ENCODE assay signal across 9 cellular contexts in genomic region chr7:108109216-108109908, GRCh38. TPM values are rescaled to one million over a fixed set of nuclear protein-coding genes. Genes with fewer than 3 reads are reported as not detected.
A peak's percentile ranks its signal among the peaks of the same experiment; 100 is the strongest.
DNase-seq lines count a peak whose midpoint lies in the region; ATAC-seq and TF ChIP-seq lines count a peak whose summit lies in the region.
"Had no signal": no experiment of that assay in that cellular context is flagged by ENCODE, and none has a peak within 500 bp of the region (broad histone marks: within the 10 kb centered on the region; RNA-seq: fewer than 3 reads in every experiment).

No MANE protein-coding gene starts in this region.

- H3K4me2 ChIP-seq in H9 (ENCODE audit: insufficient read depth, insufficient read length, low read length) (no peak overlapping the region), OCI-LY1 (ENCODE audit: low read length) (no peak overlapping the region)

- H3K9me3 ChIP-seq in H9 (ENCODE audit: control insufficient read depth, low read depth, low read length) (no peaks in the 10 kb centered on the region), OCI-LY1 (ENCODE audit: low read length) (no peaks in the 10 kb centered on the region), esophagus squamous epithelium (no peaks in the 10 kb centered on the region)
- no peaks in the 10 kb centered on the region for H3K9me3 ChIP-seq in CD4-positive, alpha-beta memory T cell (ENCODE audit: control insufficient read depth in 1 of 2, low read length in 2 of 2)

- H3K79me2 ChIP-seq in H9 (ENCODE audit: insufficient read depth, low read length) (no peaks in the 10 kb centered on the region), OCI-LY1 (ENCODE audit: insufficient read depth, low read length) (no peaks in the 10 kb centered on the region)

- H3K4me1 ChIP-seq in H9 (ENCODE audit: insufficient read depth, low read length) (no peaks in the 10 kb centered on the region), OCI-LY1 (ENCODE audit: insufficient read depth, low read length, severe bottlenecking) (no peaks in the 10 kb centered on the region), esophagus squamous epithelium (peaks cover 0 to 5% (median 0%) of the 10 kb centered on the region in 3 donors)
- no peaks in the 10 kb centered on the region for H3K4me1 ChIP-seq in CD4-positive, alpha-beta memory T cell (ENCODE audit: insufficient read depth, low read length)

- no peaks in the 10 kb centered on the region for H4K20me1 ChIP-seq in H9 (ENCODE audit: control insufficient read depth, insufficient read depth, insufficient read length)
- H4K20me1 ChIP-seq in OCI-LY1 (ENCODE audit: insufficient read depth, low read length): no peaks in the 10 kb centered on the region

- H3K27ac Mint-ChIP-seq in H9: peak overlapping the region in 1 of 3 experiments; percentile 25; a peak in 1 of 7 replicates
- H3K27ac Mint-ChIP-seq in CD4-positive, alpha-beta memory T cell: no peak overlapping the region
- H3K27ac Mint-ChIP-seq: natural killer cell had no signal

- TF ChIP-seq POLR2A in esophagus squamous epithelium (IDR thresholded peaks at IDR 0.05): no peak

- no CpG with 5 or more reads among the region's 2 CpGs for WGBS in H9 (ENCODE audit: extremely low coverage, insufficient read length, low lambda C conversion rate)
- WGBS in esophagus squamous epithelium, 2 donors: 42 to 73% methylated on average over 1 to 2 of the region's 2 CpGs

- H2BK5ac ChIP-seq in H9 (ENCODE audit: insufficient read length, low read length): no peak overlapping the region

- H2BK20ac ChIP-seq in H9 (ENCODE audit: low read depth, low read length, poor library complexity, severe bottlenecking): no peak overlapping the region

- H3K27me3 ChIP-seq in H9 (ENCODE audit: insufficient read depth, low read length): no peaks in the 10 kb centered on the region
- H3K27me3 ChIP-seq in OCI-LY1 (ENCODE audit: insufficient read depth, low read length): no peaks in the 10 kb centered on the region
- H3K27me3 ChIP-seq in esophagus squamous epithelium: no peaks in the 10 kb centered on the region
- H3K27me3 ChIP-seq in CD4-positive, alpha-beta memory T cell (ENCODE audit: insufficient read depth, low read length): no peaks in the 10 kb centered on the region

- no peak overlapping the region for H4K91ac ChIP-seq in H9 (ENCODE audit: insufficient read length, low read depth, low read length)

- H2BK120ac ChIP-seq in H9 (ENCODE audit: low read depth, low read length, poor library complexity, severe bottlenecking): no peak overlapping the region

- H3K4me3 Mint-ChIP-seq in H9: no peak overlapping the region
- no peak overlapping the region for H3K4me3 Mint-ChIP-seq in CD4-positive, alpha-beta memory T cell
- H3K4me3 Mint-ChIP-seq: natural killer cell had no signal

- H4K5ac ChIP-seq in H9 (ENCODE audit: insufficient read length, low read depth, low read length): no peak overlapping the region

- no peaks in the 10 kb centered on the region for H3F3A ChIP-seq in OCI-LY1 (ENCODE audit: insufficient read depth, low read length)

- H3K23ac ChIP-seq in H9 (ENCODE audit: insufficient read length, low read depth, low read length): no peak overlapping the region

- DNase-seq in NCI-H345 (lab: John Stamatoyannopoulos, UW): peak; percentile 18
- no peak for DNase-seq in NCI-H345 treated with DMSO at 0.1 percent for 48 hours (lab: John Stamatoyannopoulos, UW; ENCODE audit: unreplicated experiment)
- no peak for DNase-seq in H9
- DNase-seq in esophagus squamous epithelium (lab: John Stamatoyannopoulos, UW): no peak
- peak; percentile 7 for DNase-seq in stimulated activated naive CD8-positive, alpha-beta T cell treated with anti-CD3 and anti-CD28 coated beads, Interleukin-15, Interleukin-2, amounts not matched to agents 100 U/mL and 50 U/mL, for 24 hours
- no peak for DNase-seq in CD4-positive, alpha-beta memory T cell
- DNase-seq: natural killer cell had no signal

- H3K18ac ChIP-seq in H9 (ENCODE audit: insufficient read length, low read depth, low read length): no peak overlapping the region

- no peaks in the 10 kb centered on the region; the same call in 1 of the 2 replicates for H3K27me3 Mint-ChIP-seq in H9 (ENCODE audit: low read depth)
- no peaks in the 10 kb centered on the region for H3K27me3 Mint-ChIP-seq in CD4-positive, alpha-beta memory T cell

- H3K27ac ChIP-seq in H9 (ENCODE audit: insufficient read length, low read depth, low read length): no peak overlapping the region
- H3K27ac ChIP-seq in OCI-LY1 (ENCODE audit: low read depth, low read length, poor library complexity, severe bottlenecking): no peak overlapping the region
- no peak overlapping the region for H3K27ac ChIP-seq in esophagus squamous epithelium
- no peak overlapping the region for H3K27ac ChIP-seq in CD4-positive, alpha-beta memory T cell (ENCODE audit: low read depth, low read length)

- CTCF ChIA-PET in CD4-positive, alpha-beta memory T cell (lab: Charles Lee; ENCODE audit: partially characterized antibody): interaction anchor here (0.8 to 1.2 kb wide), 3 partner anchors 12 to 49 kb away, joined by 3 read pairs; no protein-coding TSS in a partner anchor

- H3T11ph ChIP-seq in H9 (ENCODE audit: low read length): no peak overlapping the region

- peak; percentile 51 for TF ChIP-seq CTCF in H9 (conservative IDR thresholded peaks at IDR 0.05)
- peak; percentile 72 for TF ChIP-seq CTCF in OCI-LY1 (IDR thresholded peaks at IDR 0.05; ENCODE audit: low read length)
- peak in 4 of 6 experiments; percentile 18 to 49 (median 33) for TF ChIP-seq CTCF in esophagus squamous epithelium (IDR thresholded peaks at IDR 0.05)

- no peaks in the 10 kb centered on the region for H3K4me1 Mint-ChIP-seq in H9
- no peaks in the 10 kb centered on the region for H3K4me1 Mint-ChIP-seq in CD4-positive, alpha-beta memory T cell
- H3K4me1 Mint-ChIP-seq: natural killer cell had no signal

- H3K36me3 ChIP-seq in OCI-LY1 (ENCODE audit: insufficient read depth, low read length): no peaks in the 10 kb centered on the region
- no peaks in the 10 kb centered on the region for H3K36me3 ChIP-seq in esophagus squamous epithelium
- H3K36me3 ChIP-seq in CD4-positive, alpha-beta memory T cell (ENCODE audit: insufficient read depth, low read length): no peaks in the 10 kb centered on the region

- H3K23me2 ChIP-seq in H9 (ENCODE audit: insufficient read length, low read depth, low read length, poor library complexity, severe bottlenecking): no peaks in the 10 kb centered on the region

- H3K14ac ChIP-seq in H9 (ENCODE audit: insufficient read depth, low read length): no peak overlapping the region

- H2AFZ ChIP-seq in H9 (ENCODE audit: low read length) (no peak overlapping the region), OCI-LY1 (ENCODE audit: low read length) (no peak overlapping the region)

- ATAC-seq in stimulated activated naive CD8-positive, alpha-beta T cell treated with anti-CD3 and anti-CD28 coated beads, Interleukin-15, Interleukin-2, amounts not matched to agents 100 U/mL and 50 U/mL, for 24 hours: peak; percentile 73
- ATAC-seq in HG03469 (IDR thresholded peaks at IDR 0.05; ENCODE audit: unreplicated experiment): no peak

- no peak overlapping the region for H4K8ac ChIP-seq in H9 (replicated peaks; ENCODE audit: insufficient read length, low read depth, low read length)

- no peaks in the 10 kb centered on the region for H3K36me3 Mint-ChIP-seq in H9 (ENCODE audit: insufficient read depth in 1 of 3, low read depth in 3 of 3)
- H3K36me3 Mint-ChIP-seq in CD4-positive, alpha-beta memory T cell: no peaks in the 10 kb centered on the region
- H3K36me3 Mint-ChIP-seq: natural killer cell had no signal

- no peaks in the 10 kb centered on the region for H3K79me1 ChIP-seq in H9 (ENCODE audit: insufficient read depth, low read depth, low read length, poor library complexity, severe bottlenecking)

- no peak overlapping the region for H3K56ac ChIP-seq in H9 (ENCODE audit: insufficient read length, low read depth, low read length)

- intact Hi-C loops in esophagus squamous epithelium (cut with DNase I): no loop called here
- intact Hi-C loops in CD4-positive, alpha-beta memory T cell (cut with micrococcal nuclease): no loop called here

- H3K9me3 Mint-ChIP-seq in H9: no peaks in the 10 kb centered on the region
- peaks cover 0 to 1% (median 0%) of the 10 kb centered on the region in 8 donors for H3K9me3 Mint-ChIP-seq in CD4-positive, alpha-beta memory T cell
- H3K9me3 Mint-ChIP-seq: natural killer cell had no signal

- H3K9ac ChIP-seq in H9 (ENCODE audit: extremely low read depth, insufficient read length, low read length): no peak overlapping the region
- no peak overlapping the region for H3K9ac ChIP-seq in OCI-LY1 (ENCODE audit: low read length)

- H2BK12ac ChIP-seq in H9 (ENCODE audit: insufficient read length, low read depth, low read length): no peak overlapping the region

- H3K4me3 ChIP-seq in OCI-LY1 (ENCODE audit: low read depth, low read length, poor library complexity, severe bottlenecking) (no peak overlapping the region), esophagus squamous epithelium (no peak overlapping the region)
- H3K4me3 ChIP-seq in CD4-positive, alpha-beta memory T cell (ENCODE audit: low read length in 2 of 2): no peak overlapping the region

- H3K4ac ChIP-seq in H9 (ENCODE audit: low read depth, low read length): no peak overlapping the region

- H2AK5ac ChIP-seq in H9 (ENCODE audit: insufficient read length, low read length): no peak overlapping the region

- no peak overlapping the region for H2BK15ac ChIP-seq in H9 (ENCODE audit: low read depth, low read length)

- POLR2A ChIA-PET in CD4-positive, alpha-beta memory T cell (lab: Charles Lee; ENCODE audit: partially characterized antibody): no interaction called here

- no peaks in the 10 kb centered on the region for H3K9me2 ChIP-seq in OCI-LY1 (ENCODE audit: low read depth, low read length)

RNA-seq across cellular contexts. Expression of gene LAMB4, which starts 20.8 kb away (rescaled TPM):
- total RNA-seq in H9 (2021) (not detected in 2 replicates), esophagus squamous epithelium (10 to 100 TPM in 2 of 4 donors, 1 to 10 TPM in 2; 2.0 to 28.2 (median 8.8) TPM)
- not detected for total RNA-seq in CD4-positive, alpha-beta memory T cell
- polyA plus RNA-seq in CD4-positive, alpha-beta memory T cell: not detected
- total RNA-seq: natural killer cell had no signal

Comparison
In these comparisons a context has a peak if more than half of its experiments do, and no peak if none do; other contexts are left out.
1. DNase-seq: peak in NCI-H345 (single experiment) and stimulated activated naive CD8-positive, alpha-beta T cell treated with anti-CD3 and anti-CD28 coated beads, Interleukin-15, Interleukin-2, amounts not matched to agents 100 U/mL and 50 U/mL, for 24 hours (single experiment); none in NCI-H345 treated with DMSO at 0.1 percent for 48 hours (single experiment), H9 (single experiment), esophagus squamous epithelium (single experiment) and CD4-positive, alpha-beta memory T cell (0 of 5).
2. Peak in every context shown above with its lines, with median percentiles within 50 percentile points of each other: CTCF ChIP-seq.